Comparison of ENCODE assay signal across 26 cellular contexts in genomic region chr21:31698461-31698860, GRCh38.
"Had no signal": no experiment of that assay in that cellular context is flagged by ENCODE, and none has a peak within 500 bp of the region (broad histone marks: within the 10 kb centered on the region; RNA-seq: fewer than 3 reads in every experiment).

No MANE protein-coding gene starts in this region.

- H3K27me3 Mint-ChIP-seq: activated CD4-positive, alpha-beta memory T cell treated with anti-CD3 and anti-CD28 coated beads, Interleukin-2, amount 10 ng/mL, durations not matched to agents 7 days and 5 days; activated CD4-positive, alpha-beta T cell treated with anti-CD3 and anti-CD28 coated beads for 36 hours; activated naive CD8-positive, alpha-beta T cell treated with anti-CD3 and anti-CD28 coated beads for 36 hours; T-cell had no signal

- H3K4me2 ChIP-seq: KMS-11 had no signal

- H3K4me3 ChIP-seq: adrenal gland, SK-N-MC had no signal

- ATAC-seq: activated CD4-positive, alpha-beta T cell treated with anti-CD3 and anti-CD28 coated beads for 36 hours; Panc1; Right ventricle myocardium inferior; T-cell had no signal

- H3K4me1 ChIP-seq: adrenal gland had no signal

- H3K9ac ChIP-seq: KMS-11 had no signal

- H3K4me3 Mint-ChIP-seq: activated CD4-positive, alpha-beta memory T cell treated with anti-CD3 and anti-CD28 coated beads, Interleukin-2, amount 10 ng/mL, durations not matched to agents 7 days and 5 days; activated CD4-positive, alpha-beta T cell treated with anti-CD3 and anti-CD28 coated beads for 36 hours; activated naive CD8-positive, alpha-beta T cell treated with anti-CD3 and anti-CD28 coated beads for 36 hours; T-cell had no signal

- H3K27me3 ChIP-seq: adrenal gland had no signal

- H3K27ac Mint-ChIP-seq: activated CD4-positive, alpha-beta memory T cell treated with anti-CD3 and anti-CD28 coated beads, Interleukin-2, amount 10 ng/mL, durations not matched to agents 7 days and 5 days; activated naive CD8-positive, alpha-beta T cell treated with anti-CD3 and anti-CD28 coated beads for 36 hours; activated T-helper 2 cell treated with anti-CD3 and anti-CD28 coated beads, Interferon-gamma antibody, Interleukin-2, Interleukin-4, amounts not matched to agents 10 μg/mL and 5 μg/mL and 100 μg/mL, durations not matched to agents 14 hours and 24 hours and 36 hours had no signal

- H3K9me3 Mint-ChIP-seq: activated CD4-positive, alpha-beta memory T cell treated with anti-CD3 and anti-CD28 coated beads, Interleukin-2, amount 10 ng/mL, durations not matched to agents 7 days and 5 days; activated naive CD8-positive, alpha-beta T cell treated with anti-CD3 and anti-CD28 coated beads for 36 hours; activated T-helper 2 cell treated with anti-CD3 and anti-CD28 coated beads, Interferon-gamma antibody, Interleukin-2, Interleukin-4, amounts not matched to agents 10 μg/mL and 5 μg/mL and 100 μg/mL, durations not matched to agents 14 hours and 24 hours and 36 hours; T-cell had no signal

- DNase-seq: activated CD4-positive, alpha-beta memory T cell treated with anti-CD3 and anti-CD28 coated beads, Interleukin-2, amount 10 ng/mL, durations not matched to agents 7 days and 5 days; activated CD4-positive, alpha-beta T cell treated with anti-CD3 and anti-CD28 coated beads for 36 hours; activated CD4-positive, alpha-beta T cell treated with anti-CD3 and anti-CD28 coated beads, Interleukin-2, amount 50 U/mL, for 1 hour; activated CD8-positive, alpha-beta memory T cell treated with anti-CD3 and anti-CD28 coated beads, Interleukin-2, amount 50 U/mL, for 4 hours; activated gamma-delta T cell treated with Interleukin-2 at 50 U/mL for 16 hours; activated naive CD8-positive, alpha-beta T cell treated with anti-CD3 and anti-CD28 coated beads for 36 hours; adrenal gland; anterior cingulate cortex; MM.1S; NCI-H1105; NCI-H1436; NCI-H1694 treated with DMSO at 0.1 percent for 48 hours; NCI-H2029 treated with DMSO at 0.1 percent for 48 hours; NCI-H345; NCI-H510A; NCI-H526 treated with DMSO at 0.1 percent for 48 hours; NCI-H82; OCI-M1; RPMI8226; T-cell; WERI-Rb-1 had no signal

- H3K9me3 ChIP-seq: adrenal gland had no signal

- H3K27ac ChIP-seq: adrenal gland, KMS-11, SK-N-MC, WERI-Rb-1 had no signal
